In the genomic region with DNA sequence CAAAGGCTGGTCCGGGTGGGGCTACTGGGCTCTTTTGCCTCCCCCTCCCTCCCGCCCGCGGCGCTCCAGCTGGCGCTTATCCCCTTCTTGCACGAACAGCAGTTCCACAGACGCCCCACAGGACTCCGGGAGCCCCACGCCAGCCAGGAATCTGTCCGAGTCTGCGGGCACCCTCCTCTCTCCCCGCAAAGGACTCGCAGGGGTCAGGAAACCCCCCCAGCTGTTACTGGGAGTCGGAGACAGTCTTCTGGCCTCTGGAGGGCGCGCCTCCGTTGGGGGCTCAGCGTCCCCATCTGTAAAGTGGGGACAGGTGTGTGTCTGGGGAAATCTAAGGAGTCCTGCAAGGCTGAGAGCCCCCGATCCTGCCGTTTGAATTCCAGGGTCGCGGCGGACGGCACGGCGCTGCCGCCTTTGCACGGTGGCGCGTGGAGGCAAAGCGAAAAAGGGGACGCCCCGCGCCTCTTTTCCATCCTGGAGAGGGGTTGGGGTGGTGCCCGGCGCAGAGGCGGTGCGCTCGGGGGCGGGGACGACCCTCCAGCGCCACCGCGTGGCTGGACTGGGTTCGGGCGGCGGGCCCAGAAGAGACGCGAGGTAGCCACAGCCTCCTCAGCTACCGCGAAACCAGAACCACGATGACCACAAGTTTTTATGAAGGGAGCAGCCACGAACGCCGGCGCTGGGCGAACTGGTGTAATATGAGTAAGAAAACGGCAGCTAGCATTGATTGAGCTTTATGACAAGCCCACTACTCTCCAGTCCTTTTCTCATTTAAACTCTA, we compare ENCODE assay signal across 1 cellular context.
A peak's percentile ranks its signal among the peaks of the same experiment; 100 is the strongest.
TF ChIP-seq lines count a peak whose summit lies in the region.

No MANE protein-coding gene starts in this region.

TF ChIP-seq in A549, 52 proteins besides CTCF, POLR2A, EP300 and RAD21 (continued from another document):
- TF ChIP-seq, protein P1, sequence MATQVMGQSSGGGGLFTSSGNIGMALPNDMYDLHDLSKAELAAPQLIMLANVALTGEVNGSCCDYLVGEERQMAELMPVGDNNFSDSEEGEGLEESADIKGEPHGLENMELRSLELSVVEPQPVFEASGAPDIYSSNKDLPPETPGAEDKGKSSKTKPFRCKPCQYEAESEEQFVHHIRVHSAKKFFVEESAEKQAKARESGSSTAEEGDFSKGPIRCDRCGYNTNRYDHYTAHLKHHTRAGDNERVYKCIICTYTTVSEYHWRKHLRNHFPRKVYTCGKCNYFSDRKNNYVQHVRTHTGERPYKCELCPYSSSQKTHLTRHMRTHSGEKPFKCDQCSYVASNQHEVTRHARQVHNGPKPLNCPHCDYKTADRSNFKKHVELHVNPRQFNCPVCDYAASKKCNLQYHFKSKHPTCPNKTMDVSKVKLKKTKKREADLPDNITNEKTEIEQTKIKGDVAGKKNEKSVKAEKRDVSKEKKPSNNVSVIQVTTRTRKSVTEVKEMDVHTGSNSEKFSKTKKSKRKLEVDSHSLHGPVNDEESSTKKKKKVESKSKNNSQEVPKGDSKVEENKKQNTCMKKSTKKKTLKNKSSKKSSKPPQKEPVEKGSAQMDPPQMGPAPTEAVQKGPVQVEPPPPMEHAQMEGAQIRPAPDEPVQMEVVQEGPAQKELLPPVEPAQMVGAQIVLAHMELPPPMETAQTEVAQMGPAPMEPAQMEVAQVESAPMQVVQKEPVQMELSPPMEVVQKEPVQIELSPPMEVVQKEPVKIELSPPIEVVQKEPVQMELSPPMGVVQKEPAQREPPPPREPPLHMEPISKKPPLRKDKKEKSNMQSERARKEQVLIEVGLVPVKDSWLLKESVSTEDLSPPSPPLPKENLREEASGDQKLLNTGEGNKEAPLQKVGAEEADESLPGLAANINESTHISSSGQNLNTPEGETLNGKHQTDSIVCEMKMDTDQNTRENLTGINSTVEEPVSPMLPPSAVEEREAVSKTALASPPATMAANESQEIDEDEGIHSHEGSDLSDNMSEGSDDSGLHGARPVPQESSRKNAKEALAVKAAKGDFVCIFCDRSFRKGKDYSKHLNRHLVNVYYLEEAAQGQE (IDR thresholded peaks at IDR 0.05): no peak
- TF ChIP-seq CHD2 (IDR thresholded peaks at IDR 0.05; ENCODE audit: low read length, partially characterized antibody) (no peak), ZNF302 (CRISPR knock-in tag; IDR thresholded peaks at IDR 0.05) (no peak), FOSB (CRISPR knock-in tag; IDR thresholded peaks at IDR 0.05) (no peak), HDAC2 (IDR thresholded peaks at IDR 0.05) (0 out of 2 replicates have a peak, but pooled peaks have one; percentile 40), TFCP2L1 (CRISPR knock-in tag; IDR thresholded peaks at IDR 0.05) (no peak), RNF2 (IDR thresholded peaks at IDR 0.05; ENCODE audit: borderline replicate concordance, low read depth) (no peak), HOXB13 (CRISPR knock-in tag; IDR thresholded peaks at IDR 0.05; ENCODE audit: low read depth) (no peak), HOXA7 (CRISPR knock-in tag; IDR thresholded peaks at IDR 0.05) (no peak), SMC3 (IDR thresholded peaks at IDR 0.05) (peak; percentile 98), HOXB5 (CRISPR knock-in tag; IDR thresholded peaks at IDR 0.05) (no peak), CBX2 (IDR thresholded peaks at IDR 0.05; ENCODE audit: borderline replicate concordance, low read depth) (no peak), EHF (CRISPR knock-in tag; IDR thresholded peaks at IDR 0.05) (no peak), SREBF2 (IDR thresholded peaks at IDR 0.05) (no peak), CEBPB (IDR thresholded peaks at IDR 0.05) (no peak), RCOR1 (IDR thresholded peaks at IDR 0.05; ENCODE audit: low read depth, low read length) (no peak), EHMT2 (IDR thresholded peaks at IDR 0.05; ENCODE audit: low read depth) (no peak), NPAS2 (CRISPR knock-in tag; IDR thresholded peaks at IDR 0.05; ENCODE audit: borderline replicate concordance) (no peak), KDM5A (IDR thresholded peaks at IDR 0.05) (no peak), KDM1A (IDR thresholded peaks at IDR 0.05; ENCODE audit: low read depth) (peak; percentile 60; the same call in 1 of the 2 replicates), PHF8 (IDR thresholded peaks at IDR 0.05; ENCODE audit: borderline replicate concordance, low read depth) (no peak), RARB (CRISPR knock-in tag; IDR thresholded peaks at IDR 0.05) (no peak), HEYL (CRISPR knock-in tag; IDR thresholded peaks at IDR 0.05) (no peak)
- TF ChIP-seq, protein P2, sequence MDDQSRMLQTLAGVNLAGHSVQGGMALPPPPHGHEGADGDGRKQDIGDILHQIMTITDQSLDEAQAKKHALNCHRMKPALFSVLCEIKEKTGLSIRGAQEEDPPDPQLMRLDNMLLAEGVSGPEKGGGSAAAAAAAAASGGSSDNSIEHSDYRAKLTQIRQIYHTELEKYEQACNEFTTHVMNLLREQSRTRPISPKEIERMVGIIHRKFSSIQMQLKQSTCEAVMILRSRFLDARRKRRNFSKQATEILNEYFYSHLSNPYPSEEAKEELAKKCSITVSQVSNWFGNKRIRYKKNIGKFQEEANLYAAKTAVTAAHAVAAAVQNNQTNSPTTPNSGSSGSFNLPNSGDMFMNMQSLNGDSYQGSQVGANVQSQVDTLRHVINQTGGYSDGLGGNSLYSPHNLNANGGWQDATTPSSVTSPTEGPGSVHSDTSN (IDR thresholded peaks at IDR 0.05): no peak
- TF ChIP-seq, protein P3, sequence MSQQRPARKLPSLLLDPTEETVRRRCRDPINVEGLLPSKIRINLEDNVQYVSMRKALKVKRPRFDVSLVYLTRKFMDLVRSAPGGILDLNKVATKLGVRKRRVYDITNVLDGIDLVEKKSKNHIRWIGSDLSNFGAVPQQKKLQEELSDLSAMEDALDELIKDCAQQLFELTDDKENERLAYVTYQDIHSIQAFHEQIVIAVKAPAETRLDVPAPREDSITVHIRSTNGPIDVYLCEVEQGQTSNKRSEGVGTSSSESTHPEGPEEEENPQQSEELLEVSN (IDR thresholded peaks at IDR 0.05; ENCODE audit: borderline replicate concordance, low read depth): peak; percentile 60; the same call in 1 of the 2 replicates
- TF ChIP-seq, protein P4, sequence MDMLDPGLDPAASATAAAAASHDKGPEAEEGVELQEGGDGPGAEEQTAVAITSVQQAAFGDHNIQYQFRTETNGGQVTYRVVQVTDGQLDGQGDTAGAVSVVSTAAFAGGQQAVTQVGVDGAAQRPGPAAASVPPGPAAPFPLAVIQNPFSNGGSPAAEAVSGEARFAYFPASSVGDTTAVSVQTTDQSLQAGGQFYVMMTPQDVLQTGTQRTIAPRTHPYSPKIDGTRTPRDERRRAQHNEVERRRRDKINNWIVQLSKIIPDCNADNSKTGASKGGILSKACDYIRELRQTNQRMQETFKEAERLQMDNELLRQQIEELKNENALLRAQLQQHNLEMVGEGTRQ (IDR thresholded peaks at IDR 0.05): no peak
- TF ChIP-seq, protein P5, sequence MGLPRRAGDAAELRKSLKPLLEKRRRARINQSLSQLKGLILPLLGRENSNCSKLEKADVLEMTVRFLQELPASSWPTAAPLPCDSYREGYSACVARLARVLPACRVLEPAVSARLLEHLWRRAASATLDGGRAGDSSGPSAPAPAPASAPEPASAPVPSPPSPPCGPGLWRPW (IDR thresholded peaks at IDR 0.05): no peak
TF ChIP-seq in A549: peak in this region for 6.
